Comparison of ENCODE assay signal across 22 cellular contexts in the genomic region with DNA sequence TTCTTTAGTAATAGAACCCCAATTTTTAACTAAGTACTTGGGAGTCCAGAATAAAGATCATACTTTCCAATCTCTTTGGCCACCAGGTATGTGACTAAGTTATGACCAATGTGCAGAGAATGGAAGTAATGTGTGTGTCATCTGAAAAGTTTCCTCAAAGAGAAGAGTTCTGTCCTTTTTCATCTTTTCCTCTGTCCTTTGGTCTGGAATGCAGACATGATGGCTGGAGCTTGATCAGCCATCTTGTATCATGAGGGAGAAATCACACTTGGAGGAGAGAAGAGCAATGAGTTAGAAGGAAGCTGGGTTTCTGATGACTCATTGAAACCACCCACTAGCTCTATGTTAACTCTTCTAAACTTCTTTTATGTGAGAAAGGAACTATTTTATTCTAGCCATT. TPM values are rescaled to one million over a fixed set of nuclear protein-coding genes. Genes with fewer than 3 reads are reported as not detected.
DNase-seq lines count a peak whose midpoint lies in the region; ATAC-seq, FAIRE-seq and TF ChIP-seq lines count a peak whose summit lies in the region.
"Had no signal": no experiment of that assay in that cellular context is flagged by ENCODE, and none has a peak within 500 bp of the region (broad histone marks: within the 10 kb centered on the region; RNA-seq: fewer than 3 reads in every experiment).

No MANE protein-coding gene starts in this region.

- in situ Hi-C loops in K562 (cut with MboI) = loop anchor here (10.0 kb wide), 1 partner anchor 98 kb away; no protein-coding TSS in a partner anchor

- H3K9me3 ChIP-seq in K562 (replicated peaks; ENCODE audit: control insufficient read depth, insufficient read depth, low read depth, low read length) = no peaks in the 10 kb centered on the region
- H3K9me3 ChIP-seq: upper lobe of right lung had no signal

- H3K9ac ChIP-seq in K562 (ENCODE audit: insufficient read depth in 1 of 2, low read depth in 2 of 2, low read length in 2 of 2) = no peak overlapping the region

- no peaks in the 10 kb centered on the region for H3K27me3 Mint-ChIP-seq in activated naive CD8-positive, alpha-beta T cell treated with anti-CD3 and anti-CD28 coated beads, Interleukin-2, amount 50 U/mL, for 24 hours
- H3K27me3 Mint-ChIP-seq in activated naive CD8-positive, alpha-beta T cell treated with anti-CD3 and anti-CD28 coated beads for 36 hours = no peaks in the 10 kb centered on the region
- H3K27me3 Mint-ChIP-seq in stimulated activated naive B cell treated with anti-CD40 and anti-IgM and Interleukin-4, amounts not matched to agents 10 μg/mL and 1 μg/mL and 100 μg/mL, for 72 hours = no peaks in the 10 kb centered on the region
- H3K27me3 Mint-ChIP-seq: activated CD8-positive, alpha-beta T cell treated with anti-CD3 and anti-CD28 coated beads for 36 hours; B cell; dendritic cell treated with granulocyte-macrophage colony-stimulating factor and Interleukin-4, amounts not matched to agents 40 ng/mL and 50 ng/mL, for 4 days had no signal

- H2AFZ ChIP-seq in K562 (ENCODE audit: low read depth, low read length) = no peak overlapping the region
- H2AFZ ChIP-seq: hepatocyte had no signal

- intact Hi-C loops in K562 (cut with micrococcal nuclease) = loop anchor here (10.0 kb wide), 2 partner anchors 178 to 558 kb away; partner anchors contain the start of gene STC2
- intact Hi-C loops in Right ventricle myocardium superior (cut with DNase I) = no loop called here

- H3K9me3 Mint-ChIP-seq in activated naive CD8-positive, alpha-beta T cell treated with anti-CD3 and anti-CD28 coated beads, Interleukin-2, amount 50 U/mL, for 24 hours = peaks cover 9% of the 10 kb centered on the region
- peaks cover 15% of the 10 kb centered on the region for H3K9me3 Mint-ChIP-seq in activated naive CD8-positive, alpha-beta T cell treated with anti-CD3 and anti-CD28 coated beads for 36 hours
- H3K9me3 Mint-ChIP-seq in stimulated activated naive B cell treated with anti-CD40 and anti-IgM and Interleukin-4, amounts not matched to agents 10 μg/mL and 1 μg/mL and 100 μg/mL, for 72 hours = peaks cover 4 to 6% of the 10 kb centered on the region in 2 donors
- H3K9me3 Mint-ChIP-seq: neural crest cell had no signal

- peaks cover 47% of the 10 kb centered on the region for H3K4me1 Mint-ChIP-seq in activated naive CD8-positive, alpha-beta T cell treated with anti-CD3 and anti-CD28 coated beads, Interleukin-2, amount 50 U/mL, for 24 hours
- H3K4me1 Mint-ChIP-seq in activated naive CD8-positive, alpha-beta T cell treated with anti-CD3 and anti-CD28 coated beads for 36 hours = peaks cover 23% of the 10 kb centered on the region
- H3K4me1 Mint-ChIP-seq in stimulated activated naive B cell treated with anti-CD40 and anti-IgM and Interleukin-4, amounts not matched to agents 10 μg/mL and 1 μg/mL and 100 μg/mL, for 72 hours = peaks cover 29 to 42% of the 10 kb centered on the region in 2 donors

- H3K27ac ChIP-seq in K562 (ENCODE audit: extremely low read depth, low read depth, low read length) = no peak overlapping the region
- H3K27ac ChIP-seq: hepatocyte, upper lobe of right lung had no signal

- H3K4me3 Mint-ChIP-seq in activated naive CD8-positive, alpha-beta T cell treated with anti-CD3 and anti-CD28 coated beads, Interleukin-2, amount 50 U/mL, for 24 hours = no peak overlapping the region
- no peak overlapping the region for H3K4me3 Mint-ChIP-seq in activated naive CD8-positive, alpha-beta T cell treated with anti-CD3 and anti-CD28 coated beads for 36 hours
- no peak overlapping the region for H3K4me3 Mint-ChIP-seq in stimulated activated naive B cell treated with anti-CD40 and anti-IgM and Interleukin-4, amounts not matched to agents 10 μg/mL and 1 μg/mL and 100 μg/mL, for 72 hours
- H3K4me3 Mint-ChIP-seq: activated CD8-positive, alpha-beta T cell treated with anti-CD3 and anti-CD28 coated beads for 36 hours; B cell; dendritic cell treated with granulocyte-macrophage colony-stimulating factor and Interleukin-4, amounts not matched to agents 40 ng/mL and 50 ng/mL, for 4 days; neural crest cell had no signal

- no peaks in the 10 kb centered on the region for H3K36me3 Mint-ChIP-seq in activated naive CD8-positive, alpha-beta T cell treated with anti-CD3 and anti-CD28 coated beads, Interleukin-2, amount 50 U/mL, for 24 hours (ENCODE audit: low read depth)
- H3K36me3 Mint-ChIP-seq in activated naive CD8-positive, alpha-beta T cell treated with anti-CD3 and anti-CD28 coated beads for 36 hours = peaks cover 19% of the 10 kb centered on the region
- H3K36me3 Mint-ChIP-seq in stimulated activated naive B cell treated with anti-CD40 and anti-IgM and Interleukin-4, amounts not matched to agents 10 μg/mL and 1 μg/mL and 100 μg/mL, for 72 hours = peaks cover 4 to 11% of the 10 kb centered on the region in 2 donors

- DNase-seq in activated naive CD8-positive, alpha-beta T cell treated with anti-CD3 and anti-CD28 coated beads, Interleukin-2, amount 50 U/mL, for 24 hours = no peak
- DNase-seq in activated naive CD8-positive, alpha-beta T cell treated with anti-CD3 and anti-CD28 coated beads for 36 hours = no peak
- DNase-seq in NCI-H226 (peak; percentile 8), K562 (ENCODE audit: extremely low read depth in 1 of 4, low spot score in 3 of 4) (peak in 1 of 4 experiments; percentile 32), islet precursor cell (no peak), Right ventricle myocardium superior (no peak)
- no peak for DNase-seq in stimulated activated naive B cell treated with anti-CD40 and anti-IgM and Interleukin-4, amounts not matched to agents 10 μg/mL and 1 μg/mL and 100 μg/mL, for 72 hours
- DNase-seq: activated CD8-positive, alpha-beta T cell treated with anti-CD3 and anti-CD28 coated beads for 36 hours; activated T-cell treated with anti-CD3 and anti-CD28 coated beads for 4 hours; COR-L47; foreskin melanocyte; NCI-H1417 treated with DMSO at 0.1 percent for 48 hours; posterior cingulate gyrus; RPMI8226; upper lobe of right lung had no signal

- peaks cover 19 to 71% of the 10 kb centered on the region in 2 experiments for H3K4me1 ChIP-seq in K562 (replicated peaks in 1 of 2; ENCODE audit: control insufficient read depth in 2 of 2, insufficient read depth in 2 of 2, low read length in 2 of 2)

- H3K79me2 ChIP-seq in K562 (ENCODE audit: control insufficient read depth, insufficient read depth, low read length) = no peaks in the 10 kb centered on the region
- H3K79me2 ChIP-seq: hepatocyte had no signal

- H3K27ac Mint-ChIP-seq in activated naive CD8-positive, alpha-beta T cell treated with anti-CD3 and anti-CD28 coated beads, Interleukin-2, amount 50 U/mL, for 24 hours = peak overlapping the region; percentile 15
- no peak overlapping the region for H3K27ac Mint-ChIP-seq in activated naive CD8-positive, alpha-beta T cell treated with anti-CD3 and anti-CD28 coated beads for 36 hours
- H3K27ac Mint-ChIP-seq in stimulated activated naive B cell treated with anti-CD40 and anti-IgM and Interleukin-4, amounts not matched to agents 10 μg/mL and 1 μg/mL and 100 μg/mL, for 72 hours = peak overlapping the region; percentile 11
- H3K27ac Mint-ChIP-seq: activated CD8-positive, alpha-beta T cell treated with anti-CD3 and anti-CD28 coated beads for 36 hours; dendritic cell treated with granulocyte-macrophage colony-stimulating factor and Interleukin-4, amounts not matched to agents 40 ng/mL and 50 ng/mL, for 4 days had no signal

- H3K9me1 ChIP-seq in K562 (ENCODE audit: control insufficient read depth, insufficient read depth, low read length) = no peaks in the 10 kb centered on the region

- H3K27me3 ChIP-seq in K562 (ENCODE audit: control insufficient read depth in 2 of 2, insufficient read depth in 2 of 2, low read length in 2 of 2) = no peaks in the 10 kb centered on the region
- H3K27me3 ChIP-seq: hepatocyte, upper lobe of right lung had no signal

- FAIRE-seq in K562 (lab: Jason Lieb, UNC) = no peak
- FAIRE-seq: A204.1 had no signal

- H4K20me1 ChIP-seq in K562 (replicated peaks; ENCODE audit: control insufficient read depth, insufficient read depth, low read length) = no peaks in the 10 kb centered on the region

- no peak for TF ChIP-seq POLR2A in K562 (conservative IDR thresholded peaks at IDR 0.05)

- no peak for TF ChIP-seq RAD21 in K562 (CRISPR knock-in tag; conservative IDR thresholded peaks at IDR 0.05 in 1 of 2, IDR thresholded peaks at IDR 0.05 in 1 of 2)

- TF ChIP-seq CTCF in K562 (IDR thresholded peaks at IDR 0.05 in 2 of 3, conservative IDR thresholded peaks at IDR 0.05 in 1 of 3; ENCODE audit: insufficient read depth in 2 of 3, low read depth in 1 of 3, low read length in 3 of 3) = no peak

- H3K4me3 ChIP-seq in K562 = no peak overlapping the region
- H3K4me3 ChIP-seq: hepatocyte, upper lobe of right lung had no signal

- no peaks in the 10 kb centered on the region for H3K36me3 ChIP-seq in K562 (ENCODE audit: control insufficient read depth, insufficient read depth, low read length)
- H3K36me3 ChIP-seq: upper lobe of right lung had no signal

- POLR2A ChIA-PET in K562 (lab: Yijun Ruan, JAX) = interaction anchor here (1.1 to 1.2 kb wide), 3 partner anchors 9 to 15 kb away, joined by 3 read pairs; no protein-coding TSS in a partner anchor

- no peak for ATAC-seq in activated naive CD8-positive, alpha-beta T cell treated with anti-CD3 and anti-CD28 coated beads, Interleukin-2, amount 50 U/mL, for 24 hours
- ATAC-seq in K562 = no peak
- no peak for ATAC-seq in stimulated activated naive B cell treated with anti-CD40 and anti-IgM and Interleukin-4, amounts not matched to agents 10 μg/mL and 1 μg/mL and 100 μg/mL, for 72 hours (replicated peaks)
- no peak for ATAC-seq in HG03439 (IDR thresholded peaks at IDR 0.05; ENCODE audit: unreplicated experiment)
- no peak for ATAC-seq in Right ventricle myocardium superior (ENCODE audit: poor library complexity)
- ATAC-seq: activated CD8-positive, alpha-beta T cell treated with anti-CD3 and anti-CD28 coated beads for 36 hours; sciatic nerve; upper lobe of right lung had no signal

- BruUV-seq in K562 (replicated peaks; lab: Mats Ljungman, UMichigan) = no TSS peak

- CTCF ChIA-PET in K562 (lab: Yijun Ruan, JAX; ENCODE audit: low intra/inter-chr PET ratio) = no interaction called here

- no peak for TF ChIP-seq EP300 in K562 (IDR thresholded peaks at IDR 0.05; ENCODE audit: low read length)

- H3K4me2 ChIP-seq in K562 (ENCODE audit: insufficient read depth, low read length) = no peak overlapping the region
- H3K4me2 ChIP-seq: hepatocyte had no signal

RNA-seq across cellular contexts. Expression of gene CPEB4, which starts 5.5 kb away (rescaled TPM):
- 1 to 10 TPM; 7.4 to 8.4 TPM for total RNA-seq in activated naive CD8-positive, alpha-beta T cell treated with anti-CD3 and anti-CD28 coated beads for 36 hours
- total RNA-seq in K562 (2011; cell fraction: chromatin; rRNA removed; ENCODE audit: low replicate concordance) = 49.3 and 127 TPM in 2 replicates
- 32.2 and 37.4 TPM in 2 replicates for total RNA-seq in K562 (2011; cell fraction: nucleolus; rRNA removed)
- total RNA-seq in K562 (2011; cell fraction: nucleoplasm; rRNA removed) = 56.7 and 64.2 TPM in 2 replicates
- 9.5 and 10.2 TPM in 2 replicates for total RNA-seq in K562 (2014; rRNA removed)
- total RNA-seq in K562 (2014; rRNA removed; fragmentation: Illumina TruSeq; extraction: Trizol) = 20.6 and 21.8 TPM in 2 replicates
- 12.0 and 12.4 TPM in 2 replicates for total RNA-seq in K562 (2015; rRNA removed; fragmentation: Illumina TruSeq; extraction: Trizol)
- total RNA-seq in K562 (2021) = 17.7 and 19.7 TPM in 2 replicates
- 17.6 and 21.3 TPM in 2 replicates for polyA plus RNA-seq in K562 (2011; rRNA removed)
- polyA plus RNA-seq in K562 (2011; cell fraction: cytosol; rRNA removed) = 9.8 and 13.5 TPM in 2 replicates
- polyA plus RNA-seq in K562 (2011; cell fraction: nucleus; rRNA removed) = 33.8 and 38.5 TPM in 2 replicates
- 11.6 and 13.2 TPM in 2 replicates for polyA plus RNA-seq in K562 (2012)
- polyA plus RNA-seq in K562 (2014; fragmentation: Illumina TruSeq; extraction: Trizol) = 9.3 and 13.2 TPM in 2 replicates
- 10 to 100 TPM in 1 of 2 experiments, 1 to 10 TPM in 1; 7.4 to 10.2 TPM for polyA plus RNA-seq in K562 (2014; fragmentation: Nextera tagmentation; extraction: Ambion mirVana)
- 11.0 and 12.2 TPM in 2 replicates for polyA plus RNA-seq in K562 (2014; rRNA removed)
- polyA minus RNA-seq in K562 (2011; rRNA and poly(A)+ RNA removed) = 49.0 and 67.5 TPM in 2 replicates
- 12.2 and 17.7 TPM in 2 replicates for polyA minus RNA-seq in K562 (2011; cell fraction: cytosol; rRNA and poly(A)+ RNA removed)
- 45.2 and 47.7 TPM in 2 replicates for polyA minus RNA-seq in K562 (2011; cell fraction: nucleus; rRNA and poly(A)+ RNA removed)
- total RNA-seq in Right ventricle myocardium superior = 118 TPM
